ENCODE assay signal across 13 cellular contexts in genomic region chr4:180557348-180557747, GRCh38.
A peak's percentile ranks its signal among the peaks of the same experiment; 100 is the strongest.
DNase-seq lines count a peak whose midpoint lies in the region; TF ChIP-seq lines count a peak whose summit lies in the region.
"Had no signal": no experiment of that assay in that cellular context is flagged by ENCODE, and none has a peak within 500 bp of the region (broad histone marks: within the 10 kb centered on the region; RNA-seq: fewer than 3 reads in every experiment).

No MANE protein-coding gene starts in this region.

- H3K79me2 ChIP-seq in H9 (ENCODE audit: insufficient read depth, low read length): no peaks in the 10 kb centered on the region

- H3K27me3 Mint-ChIP-seq in H9 (ENCODE audit: low read depth): no peaks in the 10 kb centered on the region
- H3K27me3 Mint-ChIP-seq in glutamatergic neuron (ENCODE audit: unreplicated experiment): no peaks in the 10 kb centered on the region
- H3K27me3 Mint-ChIP-seq: activated CD4-positive, alpha-beta memory T cell treated with anti-CD3 and anti-CD28 coated beads, Interleukin-2, amount 10 ng/mL, durations not matched to agents 7 days and 5 days; activated naive CD8-positive, alpha-beta T cell; T-cell had no signal

- H3K4me2 ChIP-seq in H9 (ENCODE audit: insufficient read depth, insufficient read length, low read length): no peak overlapping the region

- H2AFZ ChIP-seq in H9 (ENCODE audit: low read length): no peak overlapping the region

- no peak overlapping the region for H3K56ac ChIP-seq in H9 (ENCODE audit: insufficient read length, low read depth, low read length)

- no peaks in the 10 kb centered on the region for H3K27me3 ChIP-seq in H9 (ENCODE audit: insufficient read depth, low read length)

- no peak overlapping the region for H3K9ac ChIP-seq in H9 (ENCODE audit: extremely low read depth, insufficient read length, low read length)

- H3K4me1 ChIP-seq in H9 (ENCODE audit: insufficient read depth, low read length): no peaks in the 10 kb centered on the region; the same call in 1 of the 2 replicates

- no peak overlapping the region for H3T11ph ChIP-seq in H9 (ENCODE audit: low read length)

- no peak overlapping the region for H2BK12ac ChIP-seq in H9 (ENCODE audit: insufficient read length, low read depth, low read length)

- no peak overlapping the region for H2BK15ac ChIP-seq in H9 (ENCODE audit: low read depth, low read length)

- no peaks in the 10 kb centered on the region for H4K20me1 ChIP-seq in H9 (ENCODE audit: control insufficient read depth, insufficient read depth, insufficient read length)

- peaks cover 0 to 4% (median 0%) of the 10 kb centered on the region in 3 experiments; a peak in 2 of 7 replicates for H3K36me3 Mint-ChIP-seq in H9 (ENCODE audit: insufficient read depth in 1 of 3, low read depth in 3 of 3)
- peaks cover 4% of the 10 kb centered on the region for H3K36me3 Mint-ChIP-seq in glutamatergic neuron (ENCODE audit: unreplicated experiment)
- H3K36me3 Mint-ChIP-seq: activated naive CD8-positive, alpha-beta T cell; T-cell had no signal

- H3K27ac ChIP-seq in H9 (ENCODE audit: insufficient read length, low read depth, low read length): no peak overlapping the region

- no CpG with 5 or more reads among the region's 3 CpGs for WGBS in H9 (ENCODE audit: extremely low coverage, insufficient read length, low lambda C conversion rate)

- no peaks in the 10 kb centered on the region for H3K9me3 ChIP-seq in H9 (ENCODE audit: control insufficient read depth, low read depth, low read length)

- no peak overlapping the region for H4K5ac ChIP-seq in H9 (ENCODE audit: insufficient read length, low read depth, low read length)

- H3K23me2 ChIP-seq in H9 (ENCODE audit: insufficient read length, low read depth, low read length, poor library complexity, severe bottlenecking): no peaks in the 10 kb centered on the region

- no peak overlapping the region for H4K8ac ChIP-seq in H9 (replicated peaks; ENCODE audit: insufficient read length, low read depth, low read length)

- no peak overlapping the region for H3K14ac ChIP-seq in H9 (ENCODE audit: insufficient read depth, low read length)

- H3K4me3 Mint-ChIP-seq in H9: no peak overlapping the region
- no peak overlapping the region for H3K4me3 Mint-ChIP-seq in glutamatergic neuron (ENCODE audit: unreplicated experiment)
- H3K4me3 Mint-ChIP-seq: activated CD4-positive, alpha-beta memory T cell treated with anti-CD3 and anti-CD28 coated beads, Interleukin-2, amount 10 ng/mL, durations not matched to agents 7 days and 5 days; activated naive CD8-positive, alpha-beta T cell; T-cell had no signal

- H3K9me3 Mint-ChIP-seq in H9: peaks cover 0 to 3% of the 10 kb centered on the region in 2 experiments; a peak in 1 of 5 replicates
- H3K9me3 Mint-ChIP-seq in glutamatergic neuron (ENCODE audit: unreplicated experiment): peaks cover 2% of the 10 kb centered on the region
- H3K9me3 Mint-ChIP-seq: activated CD4-positive, alpha-beta memory T cell treated with anti-CD3 and anti-CD28 coated beads, Interleukin-2, amount 10 ng/mL, durations not matched to agents 7 days and 5 days had no signal

- H3K79me1 ChIP-seq in H9 (ENCODE audit: insufficient read depth, low read depth, low read length, poor library complexity, severe bottlenecking): no peaks in the 10 kb centered on the region

- TF ChIP-seq CTCF in GM12872 (IDR thresholded peaks at IDR 0.05; ENCODE audit: insufficient read depth, low read depth, low read length): peak; percentile 57; the same call in 2 of the 3 replicates
- peak; percentile 66; the same call in 2 of the 3 replicates for TF ChIP-seq CTCF in H9 (conservative IDR thresholded peaks at IDR 0.05)
- TF ChIP-seq CTCF in glutamatergic neuron (IDR thresholded peaks at IDR 0.05; ENCODE audit: partially characterized antibody, unreplicated experiment): peak; percentile 55

- H3K27ac Mint-ChIP-seq in H9: no peak overlapping the region
- H3K27ac Mint-ChIP-seq in glutamatergic neuron (ENCODE audit: unreplicated experiment): no peak overlapping the region
- H3K27ac Mint-ChIP-seq: activated CD4-positive, alpha-beta memory T cell treated with anti-CD3 and anti-CD28 coated beads, Interleukin-2, amount 10 ng/mL, durations not matched to agents 7 days and 5 days; activated naive CD8-positive, alpha-beta T cell; T-cell had no signal

- H3K4ac ChIP-seq in H9 (ENCODE audit: low read depth, low read length): no peak overlapping the region

- no peak overlapping the region for H3K23ac ChIP-seq in H9 (ENCODE audit: insufficient read length, low read depth, low read length)

- H4K91ac ChIP-seq in H9 (ENCODE audit: insufficient read length, low read depth, low read length): no peak overlapping the region

- H3K4me1 Mint-ChIP-seq in H9: peaks cover 2 to 3% of the 10 kb centered on the region in 2 experiments; a peak in 2 of 4 replicates
- no peaks in the 10 kb centered on the region for H3K4me1 Mint-ChIP-seq in glutamatergic neuron (ENCODE audit: low read depth, unreplicated experiment)
- H3K4me1 Mint-ChIP-seq: activated CD4-positive, alpha-beta memory T cell treated with anti-CD3 and anti-CD28 coated beads, Interleukin-2, amount 10 ng/mL, durations not matched to agents 7 days and 5 days; T-cell had no signal

- DNase-seq in H9 (no peak), NAMALWA (ENCODE audit: low spot score) (peak; percentile 39), glutamatergic neuron (no peak), activated T-cell treated with anti-CD3 and anti-CD28 coated beads for 4 hours (no peak), midbrain (lab: John Stamatoyannopoulos, UW) (no peak), NCI-H2196 treated with DMSO at 0.1 percent for 48 hours (lab: John Stamatoyannopoulos, UW; ENCODE audit: unreplicated experiment) (no peak)
- DNase-seq in stimulated activated CD4-positive, alpha-beta T cell treated with anti-CD3 and anti-CD28 coated beads, Interleukin-1b, Interleukin-23, amount 100 ng/mL, for 48 hours: no peak
- DNase-seq: activated CD4-positive, alpha-beta memory T cell treated with anti-CD3 and anti-CD28 coated beads, Interleukin-2, amount 10 ng/mL, durations not matched to agents 7 days and 5 days; foreskin fibroblast; MV-4-11; T-cell had no signal

- no peak overlapping the region for H2BK120ac ChIP-seq in H9 (ENCODE audit: low read depth, low read length, poor library complexity, severe bottlenecking)

- H2BK20ac ChIP-seq in H9 (ENCODE audit: low read depth, low read length, poor library complexity, severe bottlenecking): no peak overlapping the region

- no peak overlapping the region for H3K18ac ChIP-seq in H9 (ENCODE audit: insufficient read length, low read depth, low read length)

- no peak overlapping the region for H2BK5ac ChIP-seq in H9 (ENCODE audit: insufficient read length, low read length)

- no peak overlapping the region for H2AK5ac ChIP-seq in H9 (ENCODE audit: insufficient read length, low read length)
